Comparison of ENCODE assay signal across 15 cellular contexts in the genomic region with DNA sequence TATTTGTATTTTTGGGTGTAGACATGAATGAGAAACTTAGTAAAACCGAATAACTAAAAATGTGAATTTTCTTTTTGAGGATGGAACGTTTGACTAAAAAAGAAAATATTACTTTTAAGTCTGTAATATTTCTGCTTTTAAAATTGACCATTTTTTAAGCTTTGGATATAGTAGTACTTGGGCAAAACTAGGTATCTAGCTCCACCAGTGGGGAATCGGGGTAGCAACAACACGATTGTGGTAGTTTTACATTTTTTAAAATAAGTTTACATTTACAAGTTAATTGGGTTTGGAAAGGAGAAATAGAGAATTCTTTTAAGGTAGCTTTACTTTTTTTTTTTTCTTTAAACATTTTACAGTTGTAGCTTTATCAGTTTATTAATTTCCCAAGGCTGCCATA.
DNase-seq lines count a peak whose midpoint lies in the region; TF ChIP-seq lines count a peak whose summit lies in the region.
"Had no signal": no experiment of that assay in that cellular context is flagged by ENCODE, and none has a peak within 500 bp of the region (broad histone marks: within the 10 kb centered on the region; RNA-seq: fewer than 3 reads in every experiment).

No MANE protein-coding gene starts in this region.

- no peak overlapping the region for H3K9ac ChIP-seq in Loucy (ENCODE audit: low read depth, low read length, poor library complexity, severe bottlenecking)

- H3F3A ChIP-seq in Loucy (ENCODE audit: low read depth), result no peaks in the 10 kb centered on the region

- DNase-seq in ELR (ENCODE audit: low read depth), result peak; percentile 50
- peak; percentile 56 for DNase-seq in choroid plexus epithelial cell (ENCODE audit: low read depth)
- DNase-seq in osteocyte (ENCODE audit: extremely low spot score, unreplicated experiment), result no peak
- no peak for DNase-seq in H7
- DNase-seq in NCI-H1417 treated with DMSO at 0.1 percent for 48 hours (lab: John Stamatoyannopoulos, UW), result no peak
- DNase-seq in H4 (ENCODE audit: low spot score), result no peak
- DNase-seq: DMS79; lower lobe of right lung; NCI-H1694; ovary; stimulated activated CD4-positive, alpha-beta T cell treated with anti-CD3 and anti-CD28 coated beads, Interleukin-2, amount 100 ng/mL, for 24 hours; stimulated activated naive CD4-positive, alpha-beta T cell had no signal

- no peaks in the 10 kb centered on the region for H3K9me3 Mint-ChIP-seq in osteocyte (ENCODE audit: unreplicated experiment)

- H3K36me3 ChIP-seq in Loucy (ENCODE audit: insufficient read depth, low read length), result peaks cover 4% of the 10 kb centered on the region; the same call in 1 of the 2 replicates
- H3K36me3 ChIP-seq in H7 (replicated peaks; ENCODE audit: control insufficient read depth, insufficient read depth, low read length), result peaks cover 14% of the 10 kb centered on the region
- H3K36me3 ChIP-seq: ovary had no signal

- H3K4me2 ChIP-seq in Loucy (ENCODE audit: low read depth, low read length, poor library complexity, severe bottlenecking), result no peak overlapping the region

- TF ChIP-seq CTCF in Loucy (conservative IDR thresholded peaks at IDR 0.05; ENCODE audit: low read length) (peak; percentile 50), choroid plexus epithelial cell (conservative IDR thresholded peaks at IDR 0.05; ENCODE audit: low read depth, low read length) (peak; percentile 58), osteocyte (IDR thresholded peaks at IDR 0.05) (peak; percentile 39)

- H4K20me1 ChIP-seq in Loucy (ENCODE audit: insufficient read depth, low read length, poor library complexity, severe bottlenecking), result no peaks in the 10 kb centered on the region

- no peaks in the 10 kb centered on the region for H3K79me2 ChIP-seq in Loucy (ENCODE audit: insufficient read depth, low read length)

- H2AFZ ChIP-seq in Loucy (ENCODE audit: low read length), result no peak overlapping the region

- H3K4me1 ChIP-seq in Loucy (ENCODE audit: insufficient read depth, low read length, poor library complexity, severe bottlenecking), result peaks cover 27% of the 10 kb centered on the region
- H3K4me1 ChIP-seq: lower lobe of right lung had no signal

- H3K36me3 Mint-ChIP-seq in osteocyte (ENCODE audit: unreplicated experiment), result peaks cover 85% of the 10 kb centered on the region

- no peak overlapping the region for H3K4me3 Mint-ChIP-seq in osteocyte (ENCODE audit: unreplicated experiment)
- H3K4me3 Mint-ChIP-seq: T-helper 1 cell treated with Interleukin-12 subunit alpha and Interleukin-12 subunit beta and Interleukin-4 antibody, amounts not matched to agents 30 μg/mL and 1 μg/mL, for 36 hours had no signal

- H3K9me3 ChIP-seq in Loucy (ENCODE audit: insufficient read depth, low read depth, low read length), result no peaks in the 10 kb centered on the region
- H3K9me3 ChIP-seq: lower lobe of right lung, ovary had no signal

- H3K4me3 ChIP-seq in Loucy (ENCODE audit: low read length, poor library complexity, severe bottlenecking) (no peak overlapping the region), choroid plexus epithelial cell (ENCODE audit: low read depth, low read length) (no peak overlapping the region), H7 (ENCODE audit: insufficient read depth, low read depth, low read length) (no peak overlapping the region)
- H3K4me3 ChIP-seq: lower lobe of right lung, ovary had no signal

- H3K27me3 ChIP-seq in Loucy (ENCODE audit: insufficient read depth, low read length, poor library complexity, severe bottlenecking) (no peaks in the 10 kb centered on the region), H7 (ENCODE audit: control insufficient read depth, insufficient read depth, low read length) (no peaks in the 10 kb centered on the region)
- H3K27me3 ChIP-seq: ovary had no signal

- H3K4me1 Mint-ChIP-seq in osteocyte (ENCODE audit: unreplicated experiment), result no peaks in the 10 kb centered on the region

- H3K9me2 ChIP-seq in Loucy (replicated peaks; ENCODE audit: low read depth, low read length), result no peaks in the 10 kb centered on the region

- H3K27ac Mint-ChIP-seq in osteocyte (ENCODE audit: unreplicated experiment), result no peak overlapping the region
- H3K27ac Mint-ChIP-seq: activated naive CD4-positive, alpha-beta T cell treated with anti-CD3 and anti-CD28 coated beads, Interleukin-2, amount 50 U/mL, for 72 hours; T-helper 1 cell treated with Interleukin-12 subunit alpha and Interleukin-12 subunit beta and Interleukin-4 antibody, amounts not matched to agents 30 μg/mL and 1 μg/mL, for 36 hours had no signal

- no peaks in the 10 kb centered on the region for H3K27me3 Mint-ChIP-seq in osteocyte (ENCODE audit: unreplicated experiment)

Comparison
In these comparisons a context has a peak if more than half of its experiments do, and no peak if none do; other contexts are left out.
1. DNase-seq: peak in ELR (single experiment) and choroid plexus epithelial cell (single experiment); none in osteocyte (single experiment), H7 (single experiment), NCI-H1417 treated with DMSO at 0.1 percent for 48 hours (single experiment) and H4 (single experiment).
2. Peak in every context shown above with its lines, with median percentiles within 50 percentile points of each other: CTCF ChIP-seq.